20 cellular contexts compared by ENCODE assay signal in the genomic region with DNA sequence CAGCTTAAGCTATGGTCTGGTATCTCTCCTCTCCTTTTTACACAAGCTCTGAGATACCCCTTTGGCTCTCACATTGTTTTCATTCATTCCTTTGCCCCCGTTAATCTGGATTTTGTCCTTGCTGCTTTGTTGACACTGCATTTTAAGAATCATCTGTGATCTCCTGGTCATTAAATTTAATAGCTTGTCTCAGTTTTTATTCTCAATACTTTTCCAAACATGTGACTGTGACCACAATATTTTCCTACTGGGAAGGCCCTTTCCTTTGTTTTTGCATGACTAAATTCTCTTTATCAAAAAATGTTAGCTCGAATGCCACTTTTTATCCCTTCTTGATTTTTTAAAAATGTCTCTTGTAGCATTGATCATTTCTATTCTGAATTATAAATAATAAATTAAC.
A peak's percentile ranks its signal among the peaks of the same experiment; 100 is the strongest.
DNase-seq lines count a peak whose midpoint lies in the region; ATAC-seq, FAIRE-seq and TF ChIP-seq lines count a peak whose summit lies in the region.
"Had no signal": no experiment of that assay in that cellular context is flagged by ENCODE, and none has a peak within 500 bp of the region (broad histone marks: within the 10 kb centered on the region; RNA-seq: fewer than 3 reads in every experiment).

No MANE protein-coding gene starts in this region.

- POLR2A ChIA-PET in WTC11 (lab: Charles Lee), result no interaction called here

- no peak overlapping the region; the same call in 1 of the 2 replicates for H3K4me3 ChIP-seq in ACC112 (ENCODE audit: low read depth, low read length)
- H3K4me3 ChIP-seq: MG63 had no signal

- H3K36me3 ChIP-seq in ACC112 (ENCODE audit: insufficient read depth, low read length), result no peaks in the 10 kb centered on the region
- H3K36me3 ChIP-seq: BE2C, MG63 had no signal

- H3K4me1 Mint-ChIP-seq in WTC11 (peaks cover 7% of the 10 kb centered on the region), nephron (peaks cover 14% of the 10 kb centered on the region)
- H3K4me1 Mint-ChIP-seq: CD4-positive, CD25-positive, alpha-beta regulatory T cell had no signal

- H3K4me1 ChIP-seq in ACC112 (ENCODE audit: control insufficient read depth, insufficient read depth, low read length, unreplicated experiment), result peaks cover 53% of the 10 kb centered on the region
- H3K4me1 ChIP-seq: BE2C had no signal

- no peak for TF ChIP-seq POLR2A in GM12891 (IDR thresholded peaks at IDR 0.05; ENCODE audit: low read depth, low read length)

- H3K9me3 Mint-ChIP-seq in WTC11 (no peaks in the 10 kb centered on the region), nephron (no peaks in the 10 kb centered on the region)
- H3K9me3 Mint-ChIP-seq: H9 had no signal

- H3K27me3 Mint-ChIP-seq in WTC11 (ENCODE audit: low read depth) (no peaks in the 10 kb centered on the region), nephron (ENCODE audit: low read depth) (no peaks in the 10 kb centered on the region)
- H3K27me3 Mint-ChIP-seq: CD4-positive, CD25-positive, alpha-beta regulatory T cell had no signal

- H3K27me3 ChIP-seq in ACC112 (ENCODE audit: insufficient read depth, low read length), result no peaks in the 10 kb centered on the region
- H3K27me3 ChIP-seq: BE2C, MG63 had no signal

- no peaks in the 10 kb centered on the region for H3K36me3 Mint-ChIP-seq in WTC11
- H3K36me3 Mint-ChIP-seq in nephron (ENCODE audit: low read depth), result no peaks in the 10 kb centered on the region
- H3K36me3 Mint-ChIP-seq: CD4-positive, CD25-positive, alpha-beta regulatory T cell had no signal

- FAIRE-seq in endometrium (lab: Jason Lieb, UNC), result peak; percentile 97
- FAIRE-seq in GM12891 (lab: Jason Lieb, UNC), result no peak
- FAIRE-seq: GM19239 had no signal

- H2AFZ ChIP-seq in ACC112 (ENCODE audit: low read length, unreplicated experiment), result peak overlapping the region; percentile 58

- no peak for DNase-seq in WTC11 (ENCODE audit: low spot score)
- no peak for DNase-seq in NCI-H187 treated with DMSO at 0.1 percent for 48 hours (lab: John Stamatoyannopoulos, UW)
- DNase-seq in GM12891 (ENCODE audit: insufficient read length, low spot score), result no peak
- DNase-seq in stimulated activated CD4-positive, alpha-beta T cell treated with anti-CD3 and anti-CD28 coated beads, Interleukin-2, amount 100 ng/mL, for 48 hours, result no peak
- DNase-seq: BE2C; CD4-positive, CD25-positive, alpha-beta regulatory T cell; COR-L47; GF-D8; H9; MG63; NCI-H1092 treated with DMSO at 0.1 percent for 48 hours; NCI-H774; OCI-M1; Right ventricle myocardium superior had no signal

- H3K4me3 Mint-ChIP-seq in WTC11 (no peak overlapping the region), nephron (no peak overlapping the region)
- H3K4me3 Mint-ChIP-seq: CD4-positive, CD25-positive, alpha-beta regulatory T cell; H9 had no signal

- CTCF ChIA-PET in WTC11 (lab: Charles Lee), result no interaction called here

- H3K79me2 ChIP-seq in ACC112 (ENCODE audit: control insufficient read depth, insufficient read depth, low read length, unreplicated experiment), result no peaks in the 10 kb centered on the region

- TF ChIP-seq CTCF in WTC11 (IDR thresholded peaks at IDR 0.05), result no peak
- TF ChIP-seq CTCF in nephron (IDR thresholded peaks at IDR 0.05; ENCODE audit: unreplicated experiment in 3 of 3), result no peak

- H3K27ac Mint-ChIP-seq in WTC11, result 0 out of 2 replicates have a peak overlapping the region, but pooled peaks have one; percentile 24
- H3K27ac Mint-ChIP-seq in nephron, result peak overlapping the region; percentile 2 to 56 (median 31)
- H3K27ac Mint-ChIP-seq: CD4-positive, CD25-positive, alpha-beta regulatory T cell; H9 had no signal

- no peak for ATAC-seq in WTC11
- no peak for ATAC-seq in HG03095 (IDR thresholded peaks at IDR 0.05; ENCODE audit: unreplicated experiment)

- peak overlapping the region; percentile 68 for H3K27ac ChIP-seq in ACC112 (ENCODE audit: low read depth, low read length)
- H3K27ac ChIP-seq: HL-60 had no signal

TF ChIP-seq in WTC11, 78 proteins besides CTCF, POLR2A, EP300 and RAD21:
- TF ChIP-seq, protein P1, sequence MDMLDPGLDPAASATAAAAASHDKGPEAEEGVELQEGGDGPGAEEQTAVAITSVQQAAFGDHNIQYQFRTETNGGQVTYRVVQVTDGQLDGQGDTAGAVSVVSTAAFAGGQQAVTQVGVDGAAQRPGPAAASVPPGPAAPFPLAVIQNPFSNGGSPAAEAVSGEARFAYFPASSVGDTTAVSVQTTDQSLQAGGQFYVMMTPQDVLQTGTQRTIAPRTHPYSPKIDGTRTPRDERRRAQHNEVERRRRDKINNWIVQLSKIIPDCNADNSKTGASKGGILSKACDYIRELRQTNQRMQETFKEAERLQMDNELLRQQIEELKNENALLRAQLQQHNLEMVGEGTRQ (CRISPR knock-in tag; IDR thresholded peaks at IDR 0.05), result no peak
- TF ChIP-seq RELA (CRISPR knock-in tag; IDR thresholded peaks at IDR 0.05; ENCODE audit: borderline replicate concordance) (no peak), IRF2 (CRISPR knock-in tag; IDR thresholded peaks at IDR 0.05; ENCODE audit: borderline replicate concordance, low read depth) (no peak), NR2C2 (CRISPR knock-in tag; IDR thresholded peaks at IDR 0.05) (no peak), HMGA2 (CRISPR knock-in tag; IDR thresholded peaks at IDR 0.05) (no peak), CBFB (CRISPR knock-in tag; IDR thresholded peaks at IDR 0.05; ENCODE audit: low read depth) (no peak)
- TF ChIP-seq, protein P2, sequence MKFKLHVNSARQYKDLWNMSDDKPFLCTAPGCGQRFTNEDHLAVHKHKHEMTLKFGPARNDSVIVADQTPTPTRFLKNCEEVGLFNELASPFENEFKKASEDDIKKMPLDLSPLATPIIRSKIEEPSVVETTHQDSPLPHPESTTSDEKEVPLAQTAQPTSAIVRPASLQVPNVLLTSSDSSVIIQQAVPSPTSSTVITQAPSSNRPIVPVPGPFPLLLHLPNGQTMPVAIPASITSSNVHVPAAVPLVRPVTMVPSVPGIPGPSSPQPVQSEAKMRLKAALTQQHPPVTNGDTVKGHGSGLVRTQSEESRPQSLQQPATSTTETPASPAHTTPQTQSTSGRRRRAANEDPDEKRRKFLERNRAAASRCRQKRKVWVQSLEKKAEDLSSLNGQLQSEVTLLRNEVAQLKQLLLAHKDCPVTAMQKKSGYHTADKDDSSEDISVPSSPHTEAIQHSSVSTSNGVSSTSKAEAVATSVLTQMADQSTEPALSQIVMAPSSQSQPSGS (CRISPR knock-in tag; IDR thresholded peaks at IDR 0.05; ENCODE audit: borderline replicate concordance, low read depth), result no peak
- TF ChIP-seq, protein P3, sequence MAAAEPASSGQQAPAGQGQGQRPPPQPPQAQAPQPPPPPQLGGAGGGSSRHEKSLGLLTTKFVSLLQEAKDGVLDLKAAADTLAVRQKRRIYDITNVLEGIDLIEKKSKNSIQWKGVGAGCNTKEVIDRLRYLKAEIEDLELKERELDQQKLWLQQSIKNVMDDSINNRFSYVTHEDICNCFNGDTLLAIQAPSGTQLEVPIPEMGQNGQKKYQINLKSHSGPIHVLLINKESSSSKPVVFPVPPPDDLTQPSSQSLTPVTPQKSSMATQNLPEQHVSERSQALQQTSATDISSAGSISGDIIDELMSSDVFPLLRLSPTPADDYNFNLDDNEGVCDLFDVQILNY (CRISPR knock-in tag; IDR thresholded peaks at IDR 0.05), result no peak

TF ChIP-seq in GM12891, 5 proteins besides CTCF, POLR2A, EP300 and RAD21:
- no peak for TF ChIP-seq PAX5 (IDR thresholded peaks at IDR 0.05; ENCODE audit: insufficient read depth, low read length, severe bottlenecking)
- TF ChIP-seq TAF1 (IDR thresholded peaks at IDR 0.05; ENCODE audit: low read depth, low read length), result no peak
- no peak for TF ChIP-seq POLR2AphosphoS5 (IDR thresholded peaks at IDR 0.05; ENCODE audit: low read depth, low read length)
- no peak for TF ChIP-seq POU2F2 (IDR thresholded peaks at IDR 0.05; ENCODE audit: low read depth, low read length)
- no peak for TF ChIP-seq SPI1 (IDR thresholded peaks at IDR 0.05; ENCODE audit: low read depth, low read length)
